Comparison of ENCODE assay signal across 11 cellular contexts in genomic region chr15:68776477-68777270, GRCh38. TPM values are rescaled to one million over a fixed set of nuclear protein-coding genes. Genes with fewer than 3 reads are reported as not detected.
DNase-seq lines count a peak whose midpoint lies in the region; ATAC-seq and TF ChIP-seq lines count a peak whose summit lies in the region.
"Had no signal": no experiment of that assay in that cellular context is flagged by ENCODE, and none has a peak within 500 bp of the region (broad histone marks: within the 10 kb centered on the region; RNA-seq: fewer than 3 reads in every experiment).

No MANE protein-coding gene starts in this region.

- H3K14ac ChIP-seq in neuronal stem cell (ENCODE audit: low read length) = no peak overlapping the region

- no peak overlapping the region for H3K4me2 ChIP-seq in neuronal stem cell (ENCODE audit: insufficient read depth, low read length, poor library complexity, severe bottlenecking)

- H3K27ac ChIP-seq in right atrium auricular region = peak overlapping the region; percentile 52 to 79
- peak overlapping the region; percentile 81 for H3K27ac ChIP-seq in cingulate gyrus (ENCODE audit: low read depth, low read length)
- peak overlapping the region; percentile 8 for H3K27ac ChIP-seq in neuronal stem cell (replicated peaks; ENCODE audit: low read length)

- H4K8ac ChIP-seq in neuronal stem cell (ENCODE audit: low read depth, low read length) = no peak overlapping the region

- WGBS in neuronal stem cell (ENCODE audit: extremely low coverage in 2 of 2, insufficient read length in 2 of 2, insufficient replicate concordance in 1 of 2), 2 donors = no CpG with 5 or more reads among the region's 10 CpGs

- H4K91ac ChIP-seq in neuronal stem cell (ENCODE audit: low read depth, low read length, poor library complexity) = no peak overlapping the region

- DNase-seq in right atrium auricular region (ENCODE audit: low spot score) (no peak), Right ventricle myocardium superior (no peak), neuronal stem cell (ENCODE audit: low spot score) (no peak), NCI-H2029 treated with DMSO at 0.1 percent for 48 hours (lab: John Stamatoyannopoulos, UW) (no peak), foreskin fibroblast (no peak)
- DNase-seq: activated naive CD4-positive, alpha-beta T cell; NCI-H187; spleen had no signal

- H3K18ac ChIP-seq in neuronal stem cell (ENCODE audit: low read length) = no peak overlapping the region

- H2BK5ac ChIP-seq in neuronal stem cell (ENCODE audit: low read length) = no peak overlapping the region

- H3K9me3 ChIP-seq in right atrium auricular region (no peaks in the 10 kb centered on the region), neuronal stem cell (replicated peaks in 1 of 2; ENCODE audit: control insufficient read depth in 2 of 2, insufficient read depth in 1 of 2, low read depth in 1 of 2, low read length in 2 of 2) (no peaks in the 10 kb centered on the region)
- H3K9me3 ChIP-seq: spleen had no signal

- H2BK15ac ChIP-seq in neuronal stem cell (ENCODE audit: low read length) = no peak overlapping the region

- H3K4me3 ChIP-seq in right atrium auricular region = no peak overlapping the region
- no peak overlapping the region for H3K4me3 ChIP-seq in neuronal stem cell (ENCODE audit: low read length in 2 of 2)
- H3K4me3 ChIP-seq in foreskin fibroblast (ENCODE audit: low read depth in 1 of 2, low read length in 2 of 2) = no peak overlapping the region
- H3K4me3 ChIP-seq: spleen had no signal

- no peak overlapping the region for H2BK120ac ChIP-seq in neuronal stem cell (ENCODE audit: low read depth, low read length)

- TF ChIP-seq CTCF in right atrium auricular region (IDR thresholded peaks at IDR 0.05) = no peak
- no peak for TF ChIP-seq CTCF in foreskin fibroblast (IDR thresholded peaks at IDR 0.05; ENCODE audit: low read depth, low read length)

- no peak overlapping the region for H2AK5ac ChIP-seq in neuronal stem cell (ENCODE audit: low read depth, low read length)

- no peak overlapping the region for H3K23ac ChIP-seq in neuronal stem cell (ENCODE audit: low read depth, low read length, poor library complexity)

- no peaks in the 10 kb centered on the region for H3K79me1 ChIP-seq in neuronal stem cell (ENCODE audit: low read depth, low read length)

- H3K4me1 ChIP-seq in right atrium auricular region (peaks cover 0 to 27% of the 10 kb centered on the region in 2 donors), neuronal stem cell (ENCODE audit: control insufficient read depth in 2 of 2, insufficient read depth in 1 of 2, low read depth in 1 of 2, low read length in 2 of 2) (peaks cover 0 to 3% of the 10 kb centered on the region in 2 donors)

- no peak overlapping the region for H3K9ac ChIP-seq in neuronal stem cell (ENCODE audit: low read depth, low read length, poor library complexity)

- intact Hi-C loops in Right ventricle myocardium superior (cut with DNase I) = no loop called here

- H2BK12ac ChIP-seq in neuronal stem cell (ENCODE audit: low read length) = no peak overlapping the region

- H2AFZ ChIP-seq in neuronal stem cell (ENCODE audit: low read length) = no peak overlapping the region

- H3K27me3 ChIP-seq in right atrium auricular region (no peaks in the 10 kb centered on the region), neuronal stem cell (ENCODE audit: control insufficient read depth in 3 of 3, insufficient read depth in 3 of 3, low read depth in 1 of 3, low read length in 3 of 3) (no peaks in the 10 kb centered on the region)
- H3K27me3 ChIP-seq: spleen had no signal

- ATAC-seq in Right ventricle myocardium superior (ENCODE audit: poor library complexity) = no peak
- no peak for ATAC-seq in GM21526 (IDR thresholded peaks at IDR 0.05; ENCODE audit: low FRiP score, unreplicated experiment)
- ATAC-seq in GM21723 (IDR thresholded peaks at IDR 0.05; ENCODE audit: unreplicated experiment) = no peak

- H3K4ac ChIP-seq in neuronal stem cell (ENCODE audit: low read length) = no peak overlapping the region

- H3K36me3 ChIP-seq in right atrium auricular region (peaks cover 32% of the 10 kb centered on the region), neuronal stem cell (replicated peaks in 1 of 2; ENCODE audit: control insufficient read depth in 2 of 2, insufficient read depth in 2 of 2, low read length in 2 of 2) (peaks cover 15 to 49% of the 10 kb centered on the region in 2 donors)

RNA-seq across cellular contexts. Expression of gene ANP32A, which starts 44.0 kb away (rescaled TPM):
- 10 to 100 TPM; 60.9 to 69.2 TPM for total RNA-seq in right atrium auricular region
- total RNA-seq in Right ventricle myocardium superior = 118 TPM
- 488 TPM for polyA plus RNA-seq in neuronal stem cell (2013, experiment 1 of 2)
- polyA plus RNA-seq in neuronal stem cell (2013, experiment 2 of 2) = 480 TPM

Comparison
In these comparisons a context has a peak if more than half of its experiments do, and no peak if none do; other contexts are left out.
1. H3K27ac ChIP-seq: peak in every context shown above with its lines; median percentile 81 in cingulate gyrus; 66 in right atrium auricular region; 8 in neuronal stem cell.